Comparison of ENCODE assay signal across 13 cellular contexts in the genomic region with DNA sequence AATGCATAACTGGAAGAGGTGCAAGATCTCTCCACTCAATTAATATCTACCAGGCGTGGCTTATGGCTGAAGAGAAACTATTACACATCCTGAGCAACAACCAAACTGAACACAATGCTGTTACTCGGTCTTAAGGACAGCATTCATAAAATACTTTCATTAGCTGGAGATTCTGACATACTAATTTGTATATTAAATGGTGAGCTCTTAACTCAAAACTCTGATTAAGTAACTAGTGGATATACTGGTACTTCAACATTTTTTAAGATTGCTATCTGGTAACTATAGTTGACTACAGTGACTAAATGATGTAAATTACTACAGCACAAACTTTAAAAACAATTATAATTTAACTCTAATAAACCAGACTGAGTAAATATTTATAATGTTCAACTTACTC. TPM values are rescaled to one million over a fixed set of nuclear protein-coding genes. Genes with fewer than 3 reads are reported as not detected.
A peak's percentile ranks its signal among the peaks of the same experiment; 100 is the strongest.
DNase-seq lines count a peak whose midpoint lies in the region; ATAC-seq and TF ChIP-seq lines count a peak whose summit lies in the region.
"Had no signal": no experiment of that assay in that cellular context is flagged by ENCODE, and none has a peak within 500 bp of the region (broad histone marks: within the 10 kb centered on the region; RNA-seq: fewer than 3 reads in every experiment).

No MANE protein-coding gene starts in this region.

- no peak overlapping the region for H3K4ac ChIP-seq in trophoblast cell (ENCODE audit: low read depth, low read length)

- H3K4me2 ChIP-seq in trophoblast cell (ENCODE audit: low read length): no peak overlapping the region

- H2BK5ac ChIP-seq in trophoblast cell (ENCODE audit: low read depth, low read length, poor library complexity): no peak overlapping the region

- TF ChIP-seq CTCF in foreskin keratinocyte (conservative IDR thresholded peaks at IDR 0.05) (no peak), upper lobe of left lung (IDR thresholded peaks at IDR 0.05) (no peak)

- TF ChIP-seq POLR2A in upper lobe of left lung (IDR thresholded peaks at IDR 0.05): no peak

- H3K14ac ChIP-seq in trophoblast cell (ENCODE audit: low read length): no peak overlapping the region

- H2BK120ac ChIP-seq in trophoblast cell (ENCODE audit: insufficient read depth, low read length, poor library complexity): no peak overlapping the region

- no peak overlapping the region for H2AK5ac ChIP-seq in trophoblast cell (ENCODE audit: low read length)

- H2BK12ac ChIP-seq in trophoblast cell (ENCODE audit: low read length): no peak overlapping the region

- no peak overlapping the region for H3K23ac ChIP-seq in trophoblast cell (ENCODE audit: low read length)

- H3K4me3 ChIP-seq in SK-N-MC (no peak overlapping the region), trophoblast cell (ENCODE audit: low read depth, low read length) (no peak overlapping the region), upper lobe of left lung (no peak overlapping the region)
- H3K4me3 ChIP-seq: BLaER1 treated with 17β-estradiol and CSF1 and Interleukin-3, amounts not matched to agents 10 nM and 100 nM; HAP-1 had no signal

- H3K36me3 ChIP-seq in SK-N-MC (ENCODE audit: insufficient read depth, low read length): peaks cover 52% of the 10 kb centered on the region
- peaks cover 0 to 3% of the 10 kb centered on the region in 2 experiments for H3K36me3 ChIP-seq in trophoblast cell (ENCODE audit: control insufficient read depth in 1 of 2, insufficient read depth in 2 of 2, low read length in 2 of 2)
- H3K36me3 ChIP-seq in upper lobe of left lung: peaks cover 0 to 11% (median 3%) of the 10 kb centered on the region in 4 donors

- H3K4me1 ChIP-seq in foreskin keratinocyte (no peaks in the 10 kb centered on the region), trophoblast cell (ENCODE audit: control insufficient read depth in 1 of 2, insufficient read depth in 2 of 2, low read length in 2 of 2) (no peaks in the 10 kb centered on the region), upper lobe of left lung (no peaks in the 10 kb centered on the region)
- H3K4me1 ChIP-seq: HAP-1 had no signal

- no peak overlapping the region for H4K8ac ChIP-seq in trophoblast cell (ENCODE audit: low read depth, low read length)

- H3K9me3 ChIP-seq in SK-N-MC (ENCODE audit: low read depth, low read length): no peaks in the 10 kb centered on the region
- H3K9me3 ChIP-seq in trophoblast cell (ENCODE audit: insufficient read depth, low read depth, low read length): no peaks in the 10 kb centered on the region
- H3K9me3 ChIP-seq in upper lobe of left lung: no peaks in the 10 kb centered on the region
- H3K9me3 ChIP-seq: HAP-1 had no signal

- H3K9ac ChIP-seq in SK-N-MC (ENCODE audit: insufficient read length): no peak overlapping the region
- H3K9ac ChIP-seq in trophoblast cell (ENCODE audit: low read length): no peak overlapping the region
- H3K9ac ChIP-seq: BLaER1 treated with 17β-estradiol and CSF1 and Interleukin-3, amounts not matched to agents 10 nM and 100 nM had no signal

- no peaks in the 10 kb centered on the region for H3K27me3 ChIP-seq in foreskin keratinocyte
- H3K27me3 ChIP-seq in trophoblast cell (ENCODE audit: insufficient read depth, low read length): no peaks in the 10 kb centered on the region
- H3K27me3 ChIP-seq in upper lobe of left lung: no peaks in the 10 kb centered on the region
- H3K27me3 ChIP-seq: BLaER1 treated with 17β-estradiol and CSF1 and Interleukin-3, amounts not matched to agents 10 nM and 100 nM had no signal

- H4K91ac ChIP-seq in trophoblast cell (ENCODE audit: low read depth, low read length): no peak overlapping the region

- no peak overlapping the region for H4K12ac ChIP-seq in trophoblast cell (ENCODE audit: low read depth, low read length)

- H2AFZ ChIP-seq in trophoblast cell (ENCODE audit: insufficient read depth, low read length, poor library complexity): no peak overlapping the region

- peak overlapping the region; percentile 5; the same call in 1 of the 2 replicates for H3K27ac ChIP-seq in SK-N-MC
- no peak overlapping the region for H3K27ac ChIP-seq in foreskin keratinocyte
- no peak overlapping the region for H3K27ac ChIP-seq in trophoblast cell (ENCODE audit: low read depth, low read length)
- H3K27ac ChIP-seq in upper lobe of left lung: no peak overlapping the region
- H3K27ac ChIP-seq: BLaER1 treated with 17β-estradiol and CSF1 and Interleukin-3, amounts not matched to agents 10 nM and 100 nM had no signal

- no peak for DNase-seq in SK-N-MC (ENCODE audit: low read depth, low spot score)
- DNase-seq in foreskin keratinocyte: peak in 1 of 2 donors; percentile 30
- peak; percentile 12 to 97 for DNase-seq in trophoblast cell
- no peak for DNase-seq in anterior cingulate cortex (lab: John Stamatoyannopoulos, UW)
- DNase-seq in DMS114 treated with DMSO at 0.1 percent for 48 hours (lab: John Stamatoyannopoulos, UW; ENCODE audit: unreplicated experiment): no peak
- no peak for DNase-seq in upper lobe of left lung
- DNase-seq: ACHN; CD4-positive, CD25-positive, alpha-beta regulatory T cell had no signal

- H3K79me1 ChIP-seq in trophoblast cell (ENCODE audit: low read length): no peaks in the 10 kb centered on the region

- no peak overlapping the region for H3K18ac ChIP-seq in trophoblast cell (ENCODE audit: low read length)

- ATAC-seq in foreskin keratinocyte (peak; percentile 35), HG02610 (IDR thresholded peaks at IDR 0.05; ENCODE audit: unreplicated experiment) (no peak), upper lobe of left lung (ENCODE audit: low FRiP score in 2 of 2) (no peak)
- ATAC-seq: HepG2 had no signal

- WGBS in trophoblast cell (ENCODE audit: extremely low coverage, insufficient coverage, insufficient read length): no CpG with 5 or more reads among the region's 2 CpGs
- 79 to 80% methylated on average over 2 of the region's 2 CpGs for WGBS in upper lobe of left lung, 2 donors

- TF ChIP-seq EP300 in upper lobe of left lung (IDR thresholded peaks at IDR 0.05): no peak

- H3K79me2 ChIP-seq in trophoblast cell (ENCODE audit: control insufficient read depth, insufficient read depth, low read length, poor library complexity): no peaks in the 10 kb centered on the region

RNA-seq across cellular contexts. Expression of a gene that starts 15.8 kb away (rescaled TPM):
- 2.3 and 2.8 TPM in 2 replicates for total RNA-seq in foreskin keratinocyte
- polyA plus RNA-seq in foreskin keratinocyte: 0.62 and 0.71 TPM in 2 replicates
- polyA plus RNA-seq in trophoblast cell (2013): 4.0 and 4.4 TPM in 2 replicates
- 10 to 100 TPM in 5 of 6 donors, 1 to 10 TPM in 1; 6.5 to 46.5 (median 21.1) TPM for total RNA-seq in upper lobe of left lung

RNA-seq across cellular contexts. Expression of a gene that starts 45.1 kb away (rescaled TPM):
- total RNA-seq in foreskin keratinocyte (not detected in 2 replicates), upper lobe of left lung (not detected)
- polyA plus RNA-seq in foreskin keratinocyte: not detected in 2 replicates
- polyA plus RNA-seq in trophoblast cell (2013): 0.22 and 0.23 TPM in 2 replicates
- total RNA-seq: CD4-positive, CD25-positive, alpha-beta regulatory T cell; Daoy; HepG2 had no signal
- polyA plus RNA-seq: CD4-positive, CD25-positive, alpha-beta regulatory T cell had no signal

Comparison
In these comparisons a context has a peak if more than half of its experiments do, and no peak if none do; other contexts are left out.
1. DNase-seq: peak in trophoblast cell (2 of 2); none in SK-N-MC (single experiment), anterior cingulate cortex (0 of 58), DMS114 treated with DMSO at 0.1 percent for 48 hours (single experiment) and upper lobe of left lung (0 of 2).